In the genomic region with DNA sequence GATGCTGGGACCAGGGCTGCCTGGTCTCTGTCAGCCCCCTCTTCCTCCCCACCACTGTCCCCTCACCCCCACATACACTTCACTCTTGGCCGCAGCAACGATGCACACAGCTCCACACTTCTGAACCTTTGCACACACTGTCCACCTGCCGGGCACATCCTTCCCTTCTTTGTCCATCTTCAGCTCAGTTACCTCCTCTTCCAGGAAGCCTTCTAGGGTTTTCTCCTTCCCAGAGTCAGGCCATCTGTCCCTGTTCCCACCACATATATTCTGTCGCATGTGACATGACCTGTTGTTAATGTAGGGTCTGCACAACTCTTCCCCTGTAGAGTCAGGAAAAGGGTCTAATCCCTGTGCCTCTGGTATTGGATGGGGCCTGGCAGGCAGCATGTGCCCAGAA, we compare ENCODE assay signal across 19 cellular contexts. TPM values are rescaled to one million over a fixed set of nuclear protein-coding genes. Genes with fewer than 3 reads are reported as not detected.
DNase-seq lines count a peak whose midpoint lies in the region; ATAC-seq and TF ChIP-seq lines count a peak whose summit lies in the region.
"Had no signal": no experiment of that assay in that cellular context is flagged by ENCODE, and none has a peak within 500 bp of the region (broad histone marks: within the 10 kb centered on the region; RNA-seq: fewer than 3 reads in every experiment).

No MANE protein-coding gene starts in this region.

- H3K27me3 ChIP-seq in RWPE2 (ENCODE audit: insufficient read depth, poor library complexity, severe bottlenecking) (no peaks in the 10 kb centered on the region), neuronal stem cell (ENCODE audit: control insufficient read depth in 3 of 3, insufficient read depth in 3 of 3, low read depth in 1 of 3, low read length in 3 of 3) (no peaks in the 10 kb centered on the region), vagina (no peaks in the 10 kb centered on the region)
- H3K27me3 ChIP-seq: BLaER1 had no signal

- no peak overlapping the region for H4K91ac ChIP-seq in neuronal stem cell (ENCODE audit: low read depth, low read length, poor library complexity)

- H2BK120ac ChIP-seq in neuronal stem cell (ENCODE audit: low read depth, low read length), result no peak overlapping the region

- H2AK5ac ChIP-seq in neuronal stem cell (ENCODE audit: low read depth, low read length), result peak overlapping the region; percentile 33

- no peak for TF ChIP-seq POLR2A in vagina (IDR thresholded peaks at IDR 0.05)

- H3K36me3 ChIP-seq in RWPE2 (ENCODE audit: low read depth) (no peaks in the 10 kb centered on the region), neuronal stem cell (replicated peaks in 1 of 2; ENCODE audit: control insufficient read depth in 2 of 2, insufficient read depth in 2 of 2, low read length in 2 of 2) (no peaks in the 10 kb centered on the region), vagina (no peaks in the 10 kb centered on the region)
- H3K36me3 ChIP-seq: BLaER1, HAP-1 had no signal

- peak overlapping the region; percentile 1 for H3K27ac Mint-ChIP-seq in activated CD8-positive, alpha-beta T cell treated with anti-CD3 and anti-CD28 coated beads, Interleukin-2, amount 10 ng/mL, durations not matched to agents 7 days and 5 days
- H3K27ac Mint-ChIP-seq in activated CD8-positive, alpha-beta T cell treated with anti-CD3 and anti-CD28 coated beads for 36 hours, result no peak overlapping the region
- peak overlapping the region; percentile 30 for H3K27ac Mint-ChIP-seq in glutamatergic neuron (ENCODE audit: unreplicated experiment)
- H3K27ac Mint-ChIP-seq: B cell; CD4-positive, CD25-positive, alpha-beta regulatory T cell; CD8-positive, alpha-beta T cell; HFFc6 had no signal

- H2AFZ ChIP-seq in neuronal stem cell (ENCODE audit: low read length), result no peak overlapping the region

- H3K27me3 Mint-ChIP-seq in activated CD8-positive, alpha-beta T cell treated with anti-CD3 and anti-CD28 coated beads, Interleukin-2, amount 10 ng/mL, durations not matched to agents 7 days and 5 days (ENCODE audit: low read depth), result peaks cover 4% of the 10 kb centered on the region
- no peaks in the 10 kb centered on the region for H3K27me3 Mint-ChIP-seq in activated CD8-positive, alpha-beta T cell treated with anti-CD3 and anti-CD28 coated beads for 36 hours
- peaks cover 4% of the 10 kb centered on the region for H3K27me3 Mint-ChIP-seq in glutamatergic neuron (ENCODE audit: unreplicated experiment)
- H3K27me3 Mint-ChIP-seq: CD4-positive, CD25-positive, alpha-beta regulatory T cell had no signal

- no peak for TF ChIP-seq CTCF in activated CD8-positive, alpha-beta T cell treated with anti-CD3 and anti-CD28 coated beads for 36 hours (IDR thresholded peaks at IDR 0.05)
- TF ChIP-seq CTCF in RWPE2 (IDR thresholded peaks at IDR 0.05; ENCODE audit: poor library complexity, severe bottlenecking) (no peak), glutamatergic neuron (IDR thresholded peaks at IDR 0.05; ENCODE audit: partially characterized antibody, unreplicated experiment) (no peak), vagina (IDR thresholded peaks at IDR 0.05) (no peak)

- intact Hi-C loops in activated CD8-positive, alpha-beta T cell treated with anti-CD3 and anti-CD28 coated beads for 36 hours (cut with micrococcal nuclease), result no loop called here
- intact Hi-C loops in vagina (cut with DNase I), result no loop called here

- POLR2A ChIA-PET in activated CD8-positive, alpha-beta T cell treated with anti-CD3 and anti-CD28 coated beads, Interleukin-2, amount 10 ng/mL, durations not matched to agents 7 days and 5 days (lab: Charles Lee), result no interaction called here
- POLR2A ChIA-PET in activated CD8-positive, alpha-beta T cell treated with anti-CD3 and anti-CD28 coated beads for 36 hours (lab: Charles Lee), result no interaction called here

- H3K4me3 Mint-ChIP-seq in activated CD8-positive, alpha-beta T cell treated with anti-CD3 and anti-CD28 coated beads, Interleukin-2, amount 10 ng/mL, durations not matched to agents 7 days and 5 days, result no peak overlapping the region
- no peak overlapping the region for H3K4me3 Mint-ChIP-seq in activated CD8-positive, alpha-beta T cell treated with anti-CD3 and anti-CD28 coated beads for 36 hours
- no peak overlapping the region for H3K4me3 Mint-ChIP-seq in glutamatergic neuron (ENCODE audit: unreplicated experiment)
- H3K4me3 Mint-ChIP-seq: B cell; CD4-positive, CD25-positive, alpha-beta regulatory T cell; CD8-positive, alpha-beta T cell; HFFc6 had no signal

- no peak for DNase-seq in activated CD8-positive, alpha-beta T cell treated with anti-CD3 and anti-CD28 coated beads, Interleukin-2, amount 10 ng/mL, durations not matched to agents 7 days and 5 days
- no peak for DNase-seq in activated CD8-positive, alpha-beta T cell treated with anti-CD3 and anti-CD28 coated beads for 36 hours
- peak; percentile 48 for DNase-seq in RWPE2 (ENCODE audit: low spot score)
- no peak for DNase-seq in glutamatergic neuron
- no peak for DNase-seq in neuronal stem cell (ENCODE audit: low spot score)
- no peak for DNase-seq in vagina (ENCODE audit: extremely low spot score in 2 of 2)
- DNase-seq in NCI-H748 (lab: John Stamatoyannopoulos, UW; ENCODE audit: unreplicated experiment), result no peak
- DNase-seq: 8988T; Caco-2; CD4-positive, CD25-positive, alpha-beta regulatory T cell; CD8-positive, alpha-beta T cell; DMS153; DND-41; GOT3; HFFc6 had no signal

- H3K9me3 ChIP-seq in RWPE2 (ENCODE audit: severe bottlenecking) (no peaks in the 10 kb centered on the region), neuronal stem cell (replicated peaks in 1 of 2; ENCODE audit: control insufficient read depth in 2 of 2, insufficient read depth in 1 of 2, low read depth in 1 of 2, low read length in 2 of 2) (peaks cover 5 to 11% of the 10 kb centered on the region in 2 donors), vagina (no peaks in the 10 kb centered on the region)
- H3K9me3 ChIP-seq: HAP-1 had no signal

- H3K4me1 Mint-ChIP-seq in activated CD8-positive, alpha-beta T cell treated with anti-CD3 and anti-CD28 coated beads, Interleukin-2, amount 10 ng/mL, durations not matched to agents 7 days and 5 days (ENCODE audit: low read depth), result peaks cover 2% of the 10 kb centered on the region
- H3K4me1 Mint-ChIP-seq in activated CD8-positive, alpha-beta T cell treated with anti-CD3 and anti-CD28 coated beads for 36 hours (ENCODE audit: low read depth), result no peaks in the 10 kb centered on the region
- H3K4me1 Mint-ChIP-seq in glutamatergic neuron (ENCODE audit: low read depth, unreplicated experiment), result peaks cover 6% of the 10 kb centered on the region
- H3K4me1 Mint-ChIP-seq: B cell; CD4-positive, CD25-positive, alpha-beta regulatory T cell had no signal

- no peak overlapping the region for H4K8ac ChIP-seq in neuronal stem cell (ENCODE audit: low read depth, low read length)

- H2BK12ac ChIP-seq in neuronal stem cell (ENCODE audit: low read length), result no peak overlapping the region

- H3K4me3 ChIP-seq in RWPE2 (ENCODE audit: severe bottlenecking) (no peak overlapping the region), neuronal stem cell (ENCODE audit: low read length in 2 of 2) (no peak overlapping the region), vagina (no peak overlapping the region)
- H3K4me3 ChIP-seq: BLaER1, HAP-1 had no signal

- peak overlapping the region; percentile 25 for H3K14ac ChIP-seq in neuronal stem cell (ENCODE audit: low read length)

- no peaks in the 10 kb centered on the region for H3K9me3 Mint-ChIP-seq in activated CD8-positive, alpha-beta T cell treated with anti-CD3 and anti-CD28 coated beads, Interleukin-2, amount 10 ng/mL, durations not matched to agents 7 days and 5 days (ENCODE audit: insufficient read depth)
- no peaks in the 10 kb centered on the region for H3K9me3 Mint-ChIP-seq in activated CD8-positive, alpha-beta T cell treated with anti-CD3 and anti-CD28 coated beads for 36 hours
- no peaks in the 10 kb centered on the region for H3K9me3 Mint-ChIP-seq in glutamatergic neuron (ENCODE audit: unreplicated experiment)
- H3K9me3 Mint-ChIP-seq: CD8-positive, alpha-beta T cell had no signal

- no peak overlapping the region for H3K9ac ChIP-seq in neuronal stem cell (ENCODE audit: low read depth, low read length, poor library complexity)
- H3K9ac ChIP-seq: BLaER1 had no signal

- H3K23ac ChIP-seq in neuronal stem cell (ENCODE audit: low read depth, low read length, poor library complexity), result no peak overlapping the region

- H3K4me1 ChIP-seq in RWPE2 (ENCODE audit: insufficient read depth, poor library complexity, severe bottlenecking), result no peaks in the 10 kb centered on the region
- H3K4me1 ChIP-seq in neuronal stem cell (ENCODE audit: control insufficient read depth in 2 of 2, insufficient read depth in 1 of 2, low read depth in 1 of 2, low read length in 2 of 2), result peaks cover 0 to 10% of the 10 kb centered on the region in 2 donors
- H3K4me1 ChIP-seq in vagina, result no peaks in the 10 kb centered on the region
- H3K4me1 ChIP-seq: Caco-2, HAP-1 had no signal

- ATAC-seq in activated CD8-positive, alpha-beta T cell treated with anti-CD3 and anti-CD28 coated beads, Interleukin-2, amount 10 ng/mL, durations not matched to agents 7 days and 5 days, result no peak
- no peak for ATAC-seq in activated CD8-positive, alpha-beta T cell treated with anti-CD3 and anti-CD28 coated beads for 36 hours
- no peak for ATAC-seq in RWPE2 (ENCODE audit: low read depth)
- ATAC-seq: CD8-positive, alpha-beta T cell had no signal

- no peaks in the 10 kb centered on the region for H3K36me3 Mint-ChIP-seq in activated CD8-positive, alpha-beta T cell treated with anti-CD3 and anti-CD28 coated beads, Interleukin-2, amount 10 ng/mL, durations not matched to agents 7 days and 5 days (ENCODE audit: low read depth)
- no peaks in the 10 kb centered on the region for H3K36me3 Mint-ChIP-seq in activated CD8-positive, alpha-beta T cell treated with anti-CD3 and anti-CD28 coated beads for 36 hours (ENCODE audit: low read depth)
- peaks cover 13% of the 10 kb centered on the region for H3K36me3 Mint-ChIP-seq in glutamatergic neuron (ENCODE audit: unreplicated experiment)
- H3K36me3 Mint-ChIP-seq: CD4-positive, CD25-positive, alpha-beta regulatory T cell; CD8-positive, alpha-beta T cell had no signal

- H2BK5ac ChIP-seq in neuronal stem cell (ENCODE audit: low read length), result no peak overlapping the region

- no peak overlapping the region for H3K27ac ChIP-seq in RWPE2 (ENCODE audit: poor library complexity, severe bottlenecking)
- no peak overlapping the region for H3K27ac ChIP-seq in neuronal stem cell (replicated peaks; ENCODE audit: low read length)
- H3K27ac ChIP-seq in vagina, result no peak overlapping the region
- H3K27ac ChIP-seq: BLaER1, C4-2B had no signal

- H3K79me1 ChIP-seq in neuronal stem cell (ENCODE audit: low read depth, low read length), result no peaks in the 10 kb centered on the region

- H3K4me2 ChIP-seq in neuronal stem cell (ENCODE audit: insufficient read depth, low read length, poor library complexity, severe bottlenecking), result no peak overlapping the region
- H3K4me2 ChIP-seq: BLaER1 had no signal

- CTCF ChIA-PET in activated CD8-positive, alpha-beta T cell treated with anti-CD3 and anti-CD28 coated beads, Interleukin-2, amount 10 ng/mL, durations not matched to agents 7 days and 5 days (lab: Charles Lee), result interaction anchor here (1.8 kb wide), 1 partner anchor 9 kb away, joined by 7 read pairs; no protein-coding TSS in a partner anchor
- CTCF ChIA-PET in activated CD8-positive, alpha-beta T cell treated with anti-CD3 and anti-CD28 coated beads for 36 hours (lab: Charles Lee), result interaction anchor here (6.3 kb wide), 1 partner anchor 11 kb away, joined by 35 read pairs; no protein-coding TSS in a partner anchor

- no CpG with 5 or more reads among the region's 4 CpGs for WGBS in neuronal stem cell (ENCODE audit: extremely low coverage in 2 of 2, insufficient read length in 2 of 2, insufficient replicate concordance in 1 of 2), 2 donors

- H2BK15ac ChIP-seq in neuronal stem cell (ENCODE audit: low read length), result no peak overlapping the region

- H3K18ac ChIP-seq in neuronal stem cell (ENCODE audit: low read length), result peak overlapping the region; percentile 61

- no peak overlapping the region for H3K4ac ChIP-seq in neuronal stem cell (ENCODE audit: low read length)

RNA-seq across cellular contexts. Expression of a gene that starts 38.6 kb away (rescaled TPM):
- total RNA-seq in activated CD8-positive, alpha-beta T cell treated with anti-CD3 and anti-CD28 coated beads, Interleukin-2, amount 10 ng/mL, durations not matched to agents 7 days and 5 days, result 100 to 1,000 TPM; 125 to 126 TPM
- total RNA-seq in activated CD8-positive, alpha-beta T cell treated with anti-CD3 and anti-CD28 coated beads for 36 hours, result 10 to 100 TPM; 60.4 to 62.1 TPM
- total RNA-seq in glutamatergic neuron (ENCODE audit: unreplicated experiment) (89.7 TPM), vagina (77.8 TPM)
- 13.6 TPM for polyA plus RNA-seq in neuronal stem cell (2013, experiment 1 of 2)
- 13.2 TPM for polyA plus RNA-seq in neuronal stem cell (2013, experiment 2 of 2)
